8 cellular contexts compared by ENCODE assay signal in the genomic region with DNA sequence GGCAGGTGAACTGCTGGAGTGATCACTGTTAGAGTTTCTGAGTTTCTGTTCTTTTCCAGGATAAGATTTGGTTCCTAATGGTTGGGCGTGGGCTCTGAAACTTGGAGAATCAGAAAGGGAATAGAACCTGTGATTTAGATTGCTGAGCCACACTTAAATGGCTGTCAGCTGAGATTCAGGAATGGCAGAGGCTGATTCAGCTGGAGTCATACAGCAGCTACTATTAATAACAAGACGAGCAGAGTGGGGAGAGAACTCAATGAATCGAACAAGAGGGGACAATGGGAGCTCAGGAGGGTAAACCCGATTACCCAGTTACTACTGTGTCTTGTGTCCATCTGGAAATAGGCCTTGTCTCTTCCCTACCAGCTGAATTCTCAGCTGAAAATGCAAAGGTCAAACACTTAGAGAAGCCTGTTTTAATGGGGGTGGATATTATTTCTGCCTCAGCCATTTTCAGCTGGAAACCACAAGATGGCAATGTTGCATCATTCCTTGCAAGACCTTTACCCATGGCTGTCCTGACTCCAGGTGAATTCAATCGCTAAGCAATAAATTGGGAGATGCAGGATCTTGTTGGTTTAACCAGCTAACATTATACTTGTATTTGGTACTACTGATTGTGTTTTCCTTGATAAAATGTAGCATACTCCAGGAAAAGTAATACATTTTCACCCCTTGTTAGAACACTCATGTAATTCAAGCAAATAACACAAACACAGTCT.
DNase-seq lines count a peak whose midpoint lies in the region; ATAC-seq and TF ChIP-seq lines count a peak whose summit lies in the region.

No MANE protein-coding gene starts in this region.

- H3K36me3 ChIP-seq in MG63 = no peaks in the 10 kb centered on the region

- peaks cover 13% of the 10 kb centered on the region for H3K27me3 ChIP-seq in MG63

- TF ChIP-seq CTCF in HFFc6 (IDR thresholded peaks at IDR 0.05) = peak; percentile 83
- TF ChIP-seq CTCF in epithelial cell of esophagus (IDR thresholded peaks at IDR 0.05; ENCODE audit: insufficient read depth, low read depth, low read length, missing control alignments) = peak; percentile 89
- TF ChIP-seq CTCF in mesothelial cell of epicardium (IDR thresholded peaks at IDR 0.05; ENCODE audit: unreplicated experiment) = peak; percentile 61

- H3K9me3 ChIP-seq in MG63 = no peaks in the 10 kb centered on the region

- peaks cover 6% of the 10 kb centered on the region for H3K4me1 Mint-ChIP-seq in stimulated activated naive CD8-positive, alpha-beta T cell treated with anti-CD3 and anti-CD28 coated beads, Interleukin-15, amount 100 ng/mL, for 72 hours
- H3K4me1 Mint-ChIP-seq in HFFc6 (ENCODE audit: low read depth) (peaks cover 12% of the 10 kb centered on the region), mesothelial cell of epicardium (peaks cover 31% of the 10 kb centered on the region)
- H3K4me1 Mint-ChIP-seq in activated T-helper 2 cell treated with anti-CD3 and anti-CD28 coated beads, Interferon-gamma antibody, Interleukin-2, Interleukin-4, amounts not matched to agents 10 μg/mL and 5 μg/mL and 100 μg/mL, durations not matched to agents 14 hours and 24 hours and 36 hours (ENCODE audit: low read depth) = peaks cover 4% of the 10 kb centered on the region

- ATAC-seq in stimulated activated naive CD8-positive, alpha-beta T cell treated with anti-CD3 and anti-CD28 coated beads, Interleukin-15, amount 100 ng/mL, for 72 hours = peak; percentile 62
- ATAC-seq in stimulated activated naive CD8-positive, alpha-beta T cell treated with anti-CD3 and anti-CD28 coated beads, Interleukin-15, Interleukin-2, amounts not matched to agents 100 U/mL and 50 U/mL, for 24 hours = no peak

- H3K36me3 Mint-ChIP-seq in HFFc6 (ENCODE audit: low read depth) = no peaks in the 10 kb centered on the region
- H3K36me3 Mint-ChIP-seq in mesothelial cell of epicardium = no peaks in the 10 kb centered on the region
- no peaks in the 10 kb centered on the region for H3K36me3 Mint-ChIP-seq in activated T-helper 2 cell treated with anti-CD3 and anti-CD28 coated beads, Interferon-gamma antibody, Interleukin-2, Interleukin-4, amounts not matched to agents 10 μg/mL and 5 μg/mL and 100 μg/mL, durations not matched to agents 14 hours and 24 hours and 36 hours (ENCODE audit: low read depth)

- peaks cover 67% of the 10 kb centered on the region for H3K27me3 Mint-ChIP-seq in stimulated activated naive CD8-positive, alpha-beta T cell treated with anti-CD3 and anti-CD28 coated beads, Interleukin-15, amount 100 ng/mL, for 72 hours
- H3K27me3 Mint-ChIP-seq in HFFc6 (ENCODE audit: insufficient read depth) (peaks cover 13% of the 10 kb centered on the region; the same call in 1 of the 2 replicates), mesothelial cell of epicardium (ENCODE audit: low read depth) (peaks cover 14% of the 10 kb centered on the region)
- H3K27me3 Mint-ChIP-seq in activated T-helper 2 cell treated with anti-CD3 and anti-CD28 coated beads, Interferon-gamma antibody, Interleukin-2, Interleukin-4, amounts not matched to agents 10 μg/mL and 5 μg/mL and 100 μg/mL, durations not matched to agents 14 hours and 24 hours and 36 hours (ENCODE audit: low read depth) = peaks cover 14% of the 10 kb centered on the region

- H3K27ac Mint-ChIP-seq in stimulated activated naive CD8-positive, alpha-beta T cell treated with anti-CD3 and anti-CD28 coated beads, Interleukin-15, amount 100 ng/mL, for 72 hours = peak overlapping the region in 1 of 2 donors; percentile 87
- H3K27ac Mint-ChIP-seq in HFFc6 = no peak overlapping the region
- H3K27ac Mint-ChIP-seq in mesothelial cell of epicardium = no peak overlapping the region
- no peak overlapping the region for H3K27ac Mint-ChIP-seq in activated T-helper 2 cell treated with anti-CD3 and anti-CD28 coated beads, Interferon-gamma antibody, Interleukin-2, Interleukin-4, amounts not matched to agents 10 μg/mL and 5 μg/mL and 100 μg/mL, durations not matched to agents 14 hours and 24 hours and 36 hours

- no peaks in the 10 kb centered on the region for H3K9me3 Mint-ChIP-seq in stimulated activated naive CD8-positive, alpha-beta T cell treated with anti-CD3 and anti-CD28 coated beads, Interleukin-15, amount 100 ng/mL, for 72 hours
- H3K9me3 Mint-ChIP-seq in HFFc6 (no peaks in the 10 kb centered on the region), mesothelial cell of epicardium (no peaks in the 10 kb centered on the region)
- H3K9me3 Mint-ChIP-seq in activated T-helper 2 cell treated with anti-CD3 and anti-CD28 coated beads, Interferon-gamma antibody, Interleukin-2, Interleukin-4, amounts not matched to agents 10 μg/mL and 5 μg/mL and 100 μg/mL, durations not matched to agents 14 hours and 24 hours and 36 hours = no peaks in the 10 kb centered on the region

- H3K4me3 Mint-ChIP-seq in stimulated activated naive CD8-positive, alpha-beta T cell treated with anti-CD3 and anti-CD28 coated beads, Interleukin-15, amount 100 ng/mL, for 72 hours = no peak overlapping the region
- H3K4me3 Mint-ChIP-seq in HFFc6 = peak overlapping the region; percentile 39; the same call in 1 of the 2 replicates
- no peak overlapping the region for H3K4me3 Mint-ChIP-seq in mesothelial cell of epicardium
- H3K4me3 Mint-ChIP-seq in activated T-helper 2 cell treated with anti-CD3 and anti-CD28 coated beads, Interferon-gamma antibody, Interleukin-2, Interleukin-4, amounts not matched to agents 10 μg/mL and 5 μg/mL and 100 μg/mL, durations not matched to agents 14 hours and 24 hours and 36 hours (ENCODE audit: low read depth) = no peak overlapping the region

- peak in 1 of 2 donors; percentile 10 for DNase-seq in stimulated activated naive CD8-positive, alpha-beta T cell treated with anti-CD3 and anti-CD28 coated beads, Interleukin-15, amount 100 ng/mL, for 72 hours
- DNase-seq in stimulated activated naive CD8-positive, alpha-beta T cell treated with anti-CD3 and anti-CD28 coated beads, Interleukin-15, Interleukin-2, amounts not matched to agents 100 U/mL and 50 U/mL, for 24 hours = no peak
- DNase-seq in HFFc6 (peak; percentile 53), MG63 (peak; percentile 13), RKO (ENCODE audit: low spot score) (peak; percentile 80), epithelial cell of esophagus (ENCODE audit: low read depth) (peak; percentile 78), mesothelial cell of epicardium (ENCODE audit: low spot score in 2 of 2, unreplicated experiment in 2 of 2) (no peak)
- DNase-seq in activated T-helper 2 cell treated with anti-CD3 and anti-CD28 coated beads, Interferon-gamma antibody, Interleukin-2, Interleukin-4, amounts not matched to agents 10 μg/mL and 5 μg/mL and 100 μg/mL, durations not matched to agents 14 hours and 24 hours and 36 hours (ENCODE audit: low spot score) = no peak

- intact Hi-C loops in activated T-helper 2 cell treated with anti-CD3 and anti-CD28 coated beads, Interferon-gamma antibody, Interleukin-2, Interleukin-4, amounts not matched to agents 10 μg/mL and 5 μg/mL and 100 μg/mL, durations not matched to agents 14 hours and 24 hours and 36 hours (cut with micrococcal nuclease) = loop anchor here (1.0 kb wide), 1 partner anchor 45 kb away; no protein-coding TSS in a partner anchor

- H3K4me3 ChIP-seq in MG63 = no peak overlapping the region
- H3K4me3 ChIP-seq in epithelial cell of esophagus (ENCODE audit: low read length) = no peak overlapping the region

Comparison
In these comparisons a context has a peak if more than half of its experiments do, and no peak if none do; other contexts are left out.
1. DNase-seq: peak in HFFc6 (single experiment), MG63 (single experiment), RKO (single experiment) and epithelial cell of esophagus (single experiment); none in stimulated activated naive CD8-positive, alpha-beta T cell treated with anti-CD3 and anti-CD28 coated beads, Interleukin-15, Interleukin-2, amounts not matched to agents 100 U/mL and 50 U/mL, for 24 hours (single experiment), mesothelial cell of epicardium (0 of 2) and activated T-helper 2 cell treated with anti-CD3 and anti-CD28 coated beads, Interferon-gamma antibody, Interleukin-2, Interleukin-4, amounts not matched to agents 10 μg/mL and 5 μg/mL and 100 μg/mL, durations not matched to agents 14 hours and 24 hours and 36 hours (single experiment).
2. Peak in every context shown above with its lines, with median percentiles within 50 percentile points of each other: CTCF ChIP-seq.